10 cellular contexts compared by ENCODE assay signal in the genomic region with DNA sequence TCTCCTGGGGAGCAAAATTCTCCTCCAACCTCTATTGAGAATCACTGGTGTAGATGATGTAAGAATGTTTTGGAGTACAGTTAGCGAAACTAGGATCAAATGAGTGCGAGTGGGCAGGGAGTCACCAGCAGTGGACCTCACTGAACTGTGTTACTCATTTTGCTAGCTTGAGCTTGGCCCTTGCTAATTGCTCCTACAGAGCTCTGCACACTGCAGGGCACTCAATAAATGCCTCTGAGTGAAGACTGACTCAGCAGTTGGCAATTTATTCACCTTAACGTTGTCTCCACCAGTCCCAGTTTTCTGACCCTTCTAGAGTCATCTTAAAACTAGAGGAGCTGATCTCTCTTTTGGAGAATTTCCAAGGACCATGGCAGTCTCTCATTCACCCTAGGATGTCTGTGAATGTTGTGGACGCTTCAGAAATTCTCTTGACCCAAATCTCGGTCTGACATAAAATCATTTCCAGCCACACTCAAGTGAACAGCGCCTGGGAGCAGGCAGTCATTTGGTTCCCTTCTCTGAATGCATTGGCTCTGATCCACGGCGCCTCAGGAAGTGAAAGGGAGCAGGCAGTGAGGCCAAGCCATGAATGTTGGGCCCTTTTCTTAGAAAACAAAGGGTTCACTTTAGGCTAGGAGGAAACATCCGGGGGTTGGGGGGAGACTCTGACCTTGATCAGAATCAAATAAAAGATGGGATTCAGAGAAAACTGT.
DNase-seq lines count a peak whose midpoint lies in the region; ATAC-seq and TF ChIP-seq lines count a peak whose summit lies in the region.
"Had no signal": no experiment of that assay in that cellular context is flagged by ENCODE, and none has a peak within 500 bp of the region (broad histone marks: within the 10 kb centered on the region; RNA-seq: fewer than 3 reads in every experiment).

No MANE protein-coding gene starts in this region.

- H3K9ac ChIP-seq in SK-N-SH = no peak overlapping the region

- BruUV-seq in Caco-2 (replicated peaks; lab: Mats Ljungman, UMichigan) = no TSS peak

- no peak overlapping the region for H2AFZ ChIP-seq in SK-N-SH (ENCODE audit: low read depth)

- no peak for TF ChIP-seq RAD21 in SK-N-SH (IDR thresholded peaks at IDR 0.05; ENCODE audit: low read length)

- H3K4me1 ChIP-seq in SK-N-SH (ENCODE audit: control insufficient read depth in 1 of 2, insufficient read depth in 2 of 2, low read depth in 1 of 2, low read length in 1 of 2) = no peaks in the 10 kb centered on the region
- no peaks in the 10 kb centered on the region for H3K4me1 ChIP-seq in ovary (ENCODE audit: insufficient read depth)
- peaks cover 12% of the 10 kb centered on the region; the same call in 1 of the 2 replicates for H3K4me1 ChIP-seq in Caco-2

- TF ChIP-seq EP300 in SK-N-SH (IDR thresholded peaks at IDR 0.05; ENCODE audit: borderline replicate concordance in 1 of 2, low read depth in 1 of 2, low read length in 1 of 2) (no peak), ovary (IDR thresholded peaks at IDR 0.05) (no peak)

- H3K79me2 ChIP-seq in SK-N-SH (ENCODE audit: insufficient read depth) = no peaks in the 10 kb centered on the region

- no peak overlapping the region for H3K4me3 Mint-ChIP-seq in Caco-2 (ENCODE audit: unreplicated experiment)

- ATAC-seq in HG03354 (IDR thresholded peaks at IDR 0.05; ENCODE audit: poor library complexity, severe bottlenecking, unreplicated experiment) = peak; percentile 30

- H3K9me3 Mint-ChIP-seq in Caco-2 (ENCODE audit: unreplicated experiment) = peaks cover under 1% of the 10 kb centered on the region

- no peaks in the 10 kb centered on the region for H3K27me3 Mint-ChIP-seq in Caco-2 (ENCODE audit: insufficient read depth, unreplicated experiment)

- H3K36me3 ChIP-seq in SK-N-SH (replicated peaks in 1 of 2; ENCODE audit: control insufficient read depth in 1 of 2, insufficient read depth in 2 of 2, low read length in 1 of 2) (no peaks in the 10 kb centered on the region), ovary (no peaks in the 10 kb centered on the region), Caco-2 (ENCODE audit: control insufficient read depth, insufficient read depth, low read length) (no peaks in the 10 kb centered on the region)

- H3K27ac ChIP-seq in SK-N-SH (ENCODE audit: low read depth in 2 of 2, low read length in 1 of 2) = no peak overlapping the region
- no peak overlapping the region for H3K27ac ChIP-seq in ovary

- no peak overlapping the region for H3K27ac Mint-ChIP-seq in Caco-2 (ENCODE audit: unreplicated experiment)

- H3K27me3 ChIP-seq in SK-N-SH (ENCODE audit: insufficient read depth) (peaks cover 17% of the 10 kb centered on the region), ovary (no peaks in the 10 kb centered on the region), Caco-2 (replicated peaks; ENCODE audit: control insufficient read depth, insufficient read depth, low read length) (no peaks in the 10 kb centered on the region)

- CTCF ChIA-PET in SK-N-SH (lab: Yijun Ruan, JAX) = no interaction called here
- CTCF ChIA-PET in Caco-2 (lab: Charles Lee) = no interaction called here

- no peaks in the 10 kb centered on the region for H3K9me2 ChIP-seq in SK-N-SH

- TF ChIP-seq CTCF in SK-N-SH (IDR thresholded peaks at IDR 0.05) (no peak), ovary (IDR thresholded peaks at IDR 0.05) (no peak), Caco-2 (IDR thresholded peaks at IDR 0.05; ENCODE audit: insufficient read depth in 1 of 2, low read depth in 1 of 2, low read length in 1 of 2, severe bottlenecking in 1 of 2, unreplicated experiment in 1 of 2) (no peak)

- DNase-seq in ELR (ENCODE audit: low read depth) = peak; percentile 4
- DNase-seq in cerebellar cortex (ENCODE audit: low spot score) = peak; percentile 46
- peak; percentile 94 for DNase-seq in medulla oblongata (ENCODE audit: extremely low spot score)
- DNase-seq in SK-N-SH = no peak
- no peak for DNase-seq in GDM1 (lab: John Stamatoyannopoulos, UW)
- no peak for DNase-seq in ovary
- no peak for DNase-seq in Caco-2
- DNase-seq: activated CD4-positive, alpha-beta T cell treated with anti-CD3 and anti-CD28 coated beads for 1 hour; COR-L47 had no signal

- H3K36me3 Mint-ChIP-seq in Caco-2 (ENCODE audit: insufficient read depth, unreplicated experiment) = no peaks in the 10 kb centered on the region

- H3K4me2 ChIP-seq in SK-N-SH = no peak overlapping the region

- intact Hi-C loops in ovary (cut with DNase I) (no loop called here), Caco-2 (cut with micrococcal nuclease; ENCODE audit: unreplicated experiment) (no loop called here)

- H3K9me3 ChIP-seq in SK-N-SH (no peaks in the 10 kb centered on the region), ovary (no peaks in the 10 kb centered on the region), Caco-2 (no peaks in the 10 kb centered on the region)

- no peak for TF ChIP-seq POLR2A in ovary (IDR thresholded peaks at IDR 0.05)

- H4K20me1 ChIP-seq in SK-N-SH (ENCODE audit: insufficient read depth) = no peaks in the 10 kb centered on the region

- H3F3A ChIP-seq in SK-N-SH (replicated peaks; ENCODE audit: insufficient read depth) = peaks cover 2% of the 10 kb centered on the region

- POLR2A ChIA-PET in SK-N-SH (lab: Yijun Ruan, JAX) (no interaction called here), Caco-2 (lab: Charles Lee) (no interaction called here)

- H3K4me3 ChIP-seq in SK-N-SH (ENCODE audit: low read depth in 2 of 2, low read length in 1 of 2) (no peak overlapping the region), ovary (no peak overlapping the region), Caco-2 (ENCODE audit: low read depth, low read length) (no peak overlapping the region)

- peaks cover 11% of the 10 kb centered on the region for H3K4me1 Mint-ChIP-seq in Caco-2 (ENCODE audit: low read depth, unreplicated experiment)

- WGBS in SK-N-SH (ENCODE audit: low lambda C conversion rate) = 7% methylated on average over 9 of the region's 9 CpGs
- WGBS in ovary, 3 donors = 53 to 62% (median 59%) methylated on average over 9 of the region's 9 CpGs

TF ChIP-seq in SK-N-SH, 30 proteins besides CTCF, POLR2A, EP300 and RAD21:
- TF ChIP-seq POLR2AphosphoS5 (IDR thresholded peaks at IDR 0.05; ENCODE audit: low read depth, low read length) = no peak
- TF ChIP-seq JUND (IDR thresholded peaks at IDR 0.05) = no peak
- TF ChIP-seq, protein P1, sequence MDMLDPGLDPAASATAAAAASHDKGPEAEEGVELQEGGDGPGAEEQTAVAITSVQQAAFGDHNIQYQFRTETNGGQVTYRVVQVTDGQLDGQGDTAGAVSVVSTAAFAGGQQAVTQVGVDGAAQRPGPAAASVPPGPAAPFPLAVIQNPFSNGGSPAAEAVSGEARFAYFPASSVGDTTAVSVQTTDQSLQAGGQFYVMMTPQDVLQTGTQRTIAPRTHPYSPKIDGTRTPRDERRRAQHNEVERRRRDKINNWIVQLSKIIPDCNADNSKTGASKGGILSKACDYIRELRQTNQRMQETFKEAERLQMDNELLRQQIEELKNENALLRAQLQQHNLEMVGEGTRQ (IDR thresholded peaks at IDR 0.05; ENCODE audit: borderline replicate concordance, low read depth, low read length) = no peak
- TF ChIP-seq TAF1 (IDR thresholded peaks at IDR 0.05; ENCODE audit: borderline replicate concordance, low read depth, low read length) = no peak
- TF ChIP-seq ELF1 (IDR thresholded peaks at IDR 0.05) = no peak
- TF ChIP-seq FOSL2 (IDR thresholded peaks at IDR 0.05; ENCODE audit: borderline replicate concordance, low read depth) = no peak
- no peak for TF ChIP-seq SIN3A (IDR thresholded peaks at IDR 0.05; ENCODE audit: borderline replicate concordance, low read depth, low read length)

Comparison
In these comparisons a context has a peak if more than half of its experiments do, and no peak if none do; other contexts are left out.
1. DNase-seq: peak in ELR (single experiment), cerebellar cortex (single experiment) and medulla oblongata (single experiment); none in SK-N-SH (single experiment), GDM1 (single experiment), ovary (0 of 5) and Caco-2 (0 of 2).